ENCODE assay signal across 1 cellular context in genomic region chr12:56258068-56258819, GRCh38.
TF ChIP-seq lines count a peak whose summit lies in the region.

Gene ANKRD52 (minus strand): TSS chr12:56258384. CDS start chr12:56258269, 115 bp downstream.

TF ChIP-seq in HepG2, 621 proteins besides CTCF, POLR2A, EP300 and RAD21 (continued from another document):
- TF ChIP-seq ZNF800 (CRISPR knock-in tag; IDR thresholded peaks at IDR 0.05) (0 out of 2 replicates have a peak, but pooled peaks have one; percentile 17), THAP7 (CRISPR knock-in tag; IDR thresholded peaks at IDR 0.05) (peak; percentile 57; the same call in 1 of the 2 replicates), PHF8 (CRISPR knock-in tag; IDR thresholded peaks at IDR 0.05) (peak; percentile 98), ZNF276 (CRISPR knock-in tag; IDR thresholded peaks at IDR 0.05; ENCODE audit: low read depth) (0 out of 2 replicates have a peak, but pooled peaks have one; percentile 41), SIN3A (IDR thresholded peaks at IDR 0.05; ENCODE audit: borderline replicate concordance, low read depth, low read length) (peak; percentile 77; the same call in 1 of the 2 replicates), ZNF543 (CRISPR knock-in tag; IDR thresholded peaks at IDR 0.05) (no peak), HOXA5 (CRISPR knock-in tag; IDR thresholded peaks at IDR 0.05) (0 out of 2 replicates have a peak, but pooled peaks have one; percentile 52), MXI1 (IDR thresholded peaks at IDR 0.05; ENCODE audit: borderline replicate concordance, low read depth, low read length) (peak; percentile 47; the same call in 1 of the 3 replicates), REL (CRISPR knock-in tag; conservative IDR thresholded peaks at IDR 0.05) (0 out of 2 replicates have a peak, but pooled peaks have one; percentile 61), TBX2 (CRISPR knock-in tag; IDR thresholded peaks at IDR 0.05; ENCODE audit: borderline replicate concordance) (0 out of 2 replicates have a peak, but pooled peaks have one; percentile 22), MIER3 (CRISPR knock-in tag; IDR thresholded peaks at IDR 0.05; ENCODE audit: borderline replicate concordance) (no peak), HNF1B (CRISPR knock-in tag; IDR thresholded peaks at IDR 0.05) (no peak), ZNF468 (CRISPR knock-in tag; IDR thresholded peaks at IDR 0.05) (0 out of 2 replicates have a peak, but pooled peaks have one; percentile 26), ZNF564 (CRISPR knock-in tag; IDR thresholded peaks at IDR 0.05) (peak; percentile 73; the same call in 1 of the 2 replicates), AKAP8 (CRISPR knock-in tag; IDR thresholded peaks at IDR 0.05) (peak; percentile 49; the same call in 1 of the 2 replicates), ZNF546 (CRISPR knock-in tag; conservative IDR thresholded peaks at IDR 0.05) (no peak), ZNF703 (CRISPR knock-in tag; IDR thresholded peaks at IDR 0.05; ENCODE audit: borderline replicate concordance) (no peak), ZNF687 (CRISPR knock-in tag; IDR thresholded peaks at IDR 0.05) (peak; percentile 79), ZNF616 (CRISPR knock-in tag; IDR thresholded peaks at IDR 0.05; ENCODE audit: low read depth) (no peak; the same call in 1 of the 2 replicates), BCL3 (CRISPR knock-in tag; IDR thresholded peaks at IDR 0.05) (peak; percentile 46; the same call in 1 of the 2 replicates), CBX1 (IDR thresholded peaks at IDR 0.05; ENCODE audit: low read depth) (no peak), HOXA9 (CRISPR knock-in tag; IDR thresholded peaks at IDR 0.05; ENCODE audit: borderline replicate concordance) (peak; percentile 80), ZNF589 (CRISPR knock-in tag; conservative IDR thresholded peaks at IDR 0.05) (no peak), NFE2L2 (IDR thresholded peaks at IDR 0.05; ENCODE audit: low read length) (no peak), AHR (CRISPR knock-in tag; IDR thresholded peaks at IDR 0.05) (no peak; the same call in 1 of the 2 replicates), ZNF563 (CRISPR knock-in tag; IDR thresholded peaks at IDR 0.05) (peak; percentile 88), NFKBIZ (CRISPR knock-in tag; IDR thresholded peaks at IDR 0.05) (no peak), GATA4 (IDR thresholded peaks at IDR 0.05; ENCODE audit: borderline replicate concordance, low read depth) (peak; percentile 25; the same call in 1 of the 2 replicates), ZBTB7B (CRISPR knock-in tag; IDR thresholded peaks at IDR 0.05) (peak; percentile 26; the same call in 1 of the 2 replicates), DBP (CRISPR knock-in tag; IDR thresholded peaks at IDR 0.05; ENCODE audit: not compliant biosample characterization) (no peak), CEBPB (IDR thresholded peaks at IDR 0.05; ENCODE audit: borderline replicate concordance, low read depth, low read length) (no peak)
TF ChIP-seq in HepG2: peak in this region for 125.
